In the genomic region with DNA sequence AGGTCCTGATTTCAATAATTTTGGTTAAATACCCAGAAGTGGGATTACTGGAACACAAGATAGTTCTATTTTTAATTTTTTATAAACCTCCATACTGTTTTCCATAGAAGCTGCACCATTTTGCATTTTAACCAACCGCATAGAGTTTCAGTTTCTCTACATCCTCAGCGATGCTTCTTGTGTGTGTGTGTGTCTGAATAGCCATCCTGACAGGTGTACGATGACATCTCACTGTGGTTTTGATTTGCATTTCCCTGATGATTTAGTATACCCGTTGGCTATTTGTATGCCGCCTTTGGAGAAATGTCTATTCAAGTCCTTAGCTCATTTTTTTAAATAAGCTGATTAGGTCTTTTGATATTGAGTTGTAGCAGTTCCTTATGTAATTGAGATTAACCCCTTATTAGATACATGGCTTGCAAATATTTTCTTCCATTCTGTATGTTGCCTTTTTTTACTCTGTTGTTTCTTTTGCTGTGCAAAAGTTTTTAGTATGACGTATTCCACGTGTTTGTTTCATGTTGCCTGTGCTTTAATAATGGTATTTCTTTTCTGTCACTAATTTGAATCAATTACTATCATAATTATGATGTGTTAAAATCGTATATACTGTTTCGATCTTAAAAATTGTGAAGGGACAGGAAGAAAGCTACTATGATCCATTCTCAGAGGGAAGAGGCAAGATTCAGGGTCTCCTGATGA, we compare ENCODE assay signal across 1 cellular context.
TF ChIP-seq lines count a peak whose summit lies in the region.

No MANE protein-coding gene starts in this region.

TF ChIP-seq in GM12878, 131 proteins besides CTCF, POLR2A, EP300 and RAD21 (continued from another document):
- TF ChIP-seq, protein P1, sequence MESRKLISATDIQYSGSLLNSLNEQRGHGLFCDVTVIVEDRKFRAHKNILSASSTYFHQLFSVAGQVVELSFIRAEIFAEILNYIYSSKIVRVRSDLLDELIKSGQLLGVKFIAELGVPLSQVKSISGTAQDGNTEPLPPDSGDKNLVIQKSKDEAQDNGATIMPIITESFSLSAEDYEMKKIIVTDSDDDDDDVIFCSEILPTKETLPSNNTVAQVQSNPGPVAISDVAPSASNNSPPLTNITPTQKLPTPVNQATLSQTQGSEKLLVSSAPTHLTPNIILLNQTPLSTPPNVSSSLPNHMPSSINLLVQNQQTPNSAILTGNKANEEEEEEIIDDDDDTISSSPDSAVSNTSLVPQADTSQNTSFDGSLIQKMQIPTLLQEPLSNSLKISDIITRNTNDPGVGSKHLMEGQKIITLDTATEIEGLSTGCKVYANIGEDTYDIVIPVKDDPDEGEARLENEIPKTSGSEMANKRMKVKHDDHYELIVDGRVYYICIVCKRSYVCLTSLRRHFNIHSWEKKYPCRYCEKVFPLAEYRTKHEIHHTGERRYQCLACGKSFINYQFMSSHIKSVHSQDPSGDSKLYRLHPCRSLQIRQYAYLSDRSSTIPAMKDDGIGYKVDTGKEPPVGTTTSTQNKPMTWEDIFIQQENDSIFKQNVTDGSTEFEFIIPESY (IDR thresholded peaks at IDR 0.05) = no peak
- TF ChIP-seq FOXM1 (IDR thresholded peaks at IDR 0.05; ENCODE audit: low read depth, low read length) (no peak), IKZF1 (conservative IDR thresholded peaks at IDR 0.05) (no peak), HDAC6 (IDR thresholded peaks at IDR 0.05; ENCODE audit: unreplicated experiment) (no peak), BCL11A (IDR thresholded peaks at IDR 0.05; ENCODE audit: low read depth, low read length) (no peak), TARDBP (IDR thresholded peaks at IDR 0.05; ENCODE audit: borderline replicate concordance) (no peak), BHLHE40 (IDR thresholded peaks at IDR 0.05; ENCODE audit: borderline replicate concordance in 1 of 2, low read depth in 2 of 2, low read length in 1 of 2) (no peak)
- TF ChIP-seq, protein P2, sequence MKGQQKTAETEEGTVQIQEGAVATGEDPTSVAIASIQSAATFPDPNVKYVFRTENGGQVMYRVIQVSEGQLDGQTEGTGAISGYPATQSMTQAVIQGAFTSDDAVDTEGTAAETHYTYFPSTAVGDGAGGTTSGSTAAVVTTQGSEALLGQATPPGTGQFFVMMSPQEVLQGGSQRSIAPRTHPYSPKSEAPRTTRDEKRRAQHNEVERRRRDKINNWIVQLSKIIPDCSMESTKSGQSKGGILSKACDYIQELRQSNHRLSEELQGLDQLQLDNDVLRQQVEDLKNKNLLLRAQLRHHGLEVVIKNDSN (IDR thresholded peaks at IDR 0.05; ENCODE audit: borderline replicate concordance, extremely low read length, insufficient read depth, low read depth, low read length) = no peak
